In genomic region chr6:16316741-16317251, GRCh38 we compare ENCODE assay signal across 8 cellular contexts.
DNase-seq lines count a peak whose midpoint lies in the region; ATAC-seq and TF ChIP-seq lines count a peak whose summit lies in the region.

No MANE protein-coding gene starts in this region.

- no peak overlapping the region for H3K4me3 Mint-ChIP-seq in T-helper 1 cell treated with Interleukin-12 subunit alpha and Interleukin-12 subunit beta and Interleukin-4 antibody, amounts not matched to agents 30 μg/mL and 1 μg/mL, for 36 hours

- no peaks in the 10 kb centered on the region for H3K27me3 Mint-ChIP-seq in T-helper 1 cell treated with Interleukin-12 subunit alpha and Interleukin-12 subunit beta and Interleukin-4 antibody, amounts not matched to agents 30 μg/mL and 1 μg/mL, for 36 hours (ENCODE audit: low read depth)

- H3K27ac ChIP-seq in esophagus squamous epithelium = no peak overlapping the region
- H3K27ac ChIP-seq in sigmoid colon = peak overlapping the region in 1 of 4 donors; percentile 91

- no peaks in the 10 kb centered on the region for H3K9me3 Mint-ChIP-seq in T-helper 1 cell treated with Interleukin-12 subunit alpha and Interleukin-12 subunit beta and Interleukin-4 antibody, amounts not matched to agents 30 μg/mL and 1 μg/mL, for 36 hours

- peaks cover 22% of the 10 kb centered on the region for H3K36me3 Mint-ChIP-seq in T-helper 1 cell treated with Interleukin-12 subunit alpha and Interleukin-12 subunit beta and Interleukin-4 antibody, amounts not matched to agents 30 μg/mL and 1 μg/mL, for 36 hours (ENCODE audit: low read depth)

- no peak overlapping the region for H3K4me3 ChIP-seq in esophagus squamous epithelium
- no peak overlapping the region for H3K4me3 ChIP-seq in sigmoid colon

- WGBS in esophagus squamous epithelium, 2 donors = 56 to 58% methylated on average over 7 of the region's 7 CpGs
- 36 to 64% methylated on average over 7 of the region's 7 CpGs for WGBS in sigmoid colon, 2 donors

- TF ChIP-seq CTCF in esophagus squamous epithelium (IDR thresholded peaks at IDR 0.05) = peak; percentile 13 to 79 (median 54)
- peak in 3 of 4 experiments; percentile 36 to 56 (median 43) for TF ChIP-seq CTCF in sigmoid colon (IDR thresholded peaks at IDR 0.05)

- H3K4me1 Mint-ChIP-seq in T-helper 1 cell treated with Interleukin-12 subunit alpha and Interleukin-12 subunit beta and Interleukin-4 antibody, amounts not matched to agents 30 μg/mL and 1 μg/mL, for 36 hours (ENCODE audit: low read depth) = peaks cover 52% of the 10 kb centered on the region

- H3K9me3 ChIP-seq in esophagus squamous epithelium (no peaks in the 10 kb centered on the region), sigmoid colon (no peaks in the 10 kb centered on the region)

- H3K36me3 ChIP-seq in esophagus squamous epithelium = peaks cover 0 to 6% (median 0%) of the 10 kb centered on the region in 3 donors
- no peaks in the 10 kb centered on the region for H3K36me3 ChIP-seq in sigmoid colon

- TF ChIP-seq EP300 in sigmoid colon (IDR thresholded peaks at IDR 0.05) = no peak

- H3K27me3 ChIP-seq in esophagus squamous epithelium = no peaks in the 10 kb centered on the region
- no peaks in the 10 kb centered on the region for H3K27me3 ChIP-seq in sigmoid colon

- H3K4me1 ChIP-seq in esophagus squamous epithelium (peaks cover 16 to 51% (median 36%) of the 10 kb centered on the region in 3 donors), sigmoid colon (peaks cover 0 to 46% (median 39%) of the 10 kb centered on the region in 4 donors)

- TF ChIP-seq POLR2A in esophagus squamous epithelium (IDR thresholded peaks at IDR 0.05) = no peak
- no peak for TF ChIP-seq POLR2A in sigmoid colon (IDR thresholded peaks at IDR 0.05)

- intact Hi-C loops in esophagus squamous epithelium (cut with DNase I) = no loop called here
- intact Hi-C loops in sigmoid colon (cut with DNase I) = loop anchor here (10.0 kb wide), 1 partner anchor 72 kb away; no protein-coding TSS in a partner anchor

- ATAC-seq in GM19328 (IDR thresholded peaks at IDR 0.05; ENCODE audit: unreplicated experiment) = no peak

- DNase-seq in NCI-H524 (lab: John Stamatoyannopoulos, UW) (peak; percentile 5 to 49), NCI-H524 treated with DMSO at 0.1 percent for 48 hours (lab: John Stamatoyannopoulos, UW) (no peak), KG1 (lab: John Stamatoyannopoulos, UW) (peak; percentile 9), esophagus squamous epithelium (lab: John Stamatoyannopoulos, UW) (no peak), sigmoid colon (no peak), NCI-H510A treated with DMSO at 0.1 percent for 48 hours (lab: John Stamatoyannopoulos, UW) (no peak)

- H3K27ac Mint-ChIP-seq in T-helper 1 cell treated with Interleukin-12 subunit alpha and Interleukin-12 subunit beta and Interleukin-4 antibody, amounts not matched to agents 30 μg/mL and 1 μg/mL, for 36 hours = peak overlapping the region; percentile 43

Comparison
In these comparisons a context has a peak if more than half of its experiments do, and no peak if none do; other contexts are left out.
1. DNase-seq: peak in NCI-H524 (2 of 2) and KG1 (single experiment); none in NCI-H524 treated with DMSO at 0.1 percent for 48 hours (single experiment), esophagus squamous epithelium (single experiment), sigmoid colon (single experiment) and NCI-H510A treated with DMSO at 0.1 percent for 48 hours (single experiment).